ENCODE assay signal across 1 cellular context in the genomic region with DNA sequence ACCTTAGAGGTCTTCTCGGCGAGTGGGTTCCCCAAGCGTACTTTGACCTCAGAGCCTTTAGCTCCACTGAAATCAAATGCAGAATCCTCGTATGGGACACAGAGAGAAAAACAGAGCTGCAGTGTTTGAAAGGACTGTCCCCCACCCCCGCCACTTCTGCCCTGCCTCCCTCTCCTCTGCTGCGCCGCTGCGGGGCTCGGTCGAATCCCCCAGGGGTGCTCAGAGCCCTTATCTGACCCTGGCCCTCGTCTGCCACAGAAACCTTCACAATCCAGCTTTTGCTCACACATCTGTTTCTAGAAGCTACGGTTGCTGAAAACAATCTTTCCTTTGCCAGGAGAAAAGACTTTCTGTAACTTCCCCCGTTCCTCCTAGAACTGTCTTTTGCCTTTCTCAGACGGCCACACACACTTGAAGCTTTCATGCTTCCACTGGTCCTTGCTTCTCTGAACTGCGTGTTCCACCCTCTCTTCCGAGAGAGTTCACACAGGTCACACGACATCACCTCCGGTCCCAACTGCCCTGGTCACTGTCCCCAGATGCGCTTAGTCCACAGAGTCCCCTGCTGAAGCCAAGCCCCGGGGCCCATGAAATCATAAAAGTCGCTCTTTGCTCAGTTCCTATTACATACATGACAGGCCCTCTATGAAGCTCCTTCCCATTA.
TF ChIP-seq lines count a peak whose summit lies in the region.

No MANE protein-coding gene starts in this region.

TF ChIP-seq in HepG2, 621 proteins besides CTCF, POLR2A, EP300 and RAD21 (continued from another document):
- TF ChIP-seq, protein P1, sequence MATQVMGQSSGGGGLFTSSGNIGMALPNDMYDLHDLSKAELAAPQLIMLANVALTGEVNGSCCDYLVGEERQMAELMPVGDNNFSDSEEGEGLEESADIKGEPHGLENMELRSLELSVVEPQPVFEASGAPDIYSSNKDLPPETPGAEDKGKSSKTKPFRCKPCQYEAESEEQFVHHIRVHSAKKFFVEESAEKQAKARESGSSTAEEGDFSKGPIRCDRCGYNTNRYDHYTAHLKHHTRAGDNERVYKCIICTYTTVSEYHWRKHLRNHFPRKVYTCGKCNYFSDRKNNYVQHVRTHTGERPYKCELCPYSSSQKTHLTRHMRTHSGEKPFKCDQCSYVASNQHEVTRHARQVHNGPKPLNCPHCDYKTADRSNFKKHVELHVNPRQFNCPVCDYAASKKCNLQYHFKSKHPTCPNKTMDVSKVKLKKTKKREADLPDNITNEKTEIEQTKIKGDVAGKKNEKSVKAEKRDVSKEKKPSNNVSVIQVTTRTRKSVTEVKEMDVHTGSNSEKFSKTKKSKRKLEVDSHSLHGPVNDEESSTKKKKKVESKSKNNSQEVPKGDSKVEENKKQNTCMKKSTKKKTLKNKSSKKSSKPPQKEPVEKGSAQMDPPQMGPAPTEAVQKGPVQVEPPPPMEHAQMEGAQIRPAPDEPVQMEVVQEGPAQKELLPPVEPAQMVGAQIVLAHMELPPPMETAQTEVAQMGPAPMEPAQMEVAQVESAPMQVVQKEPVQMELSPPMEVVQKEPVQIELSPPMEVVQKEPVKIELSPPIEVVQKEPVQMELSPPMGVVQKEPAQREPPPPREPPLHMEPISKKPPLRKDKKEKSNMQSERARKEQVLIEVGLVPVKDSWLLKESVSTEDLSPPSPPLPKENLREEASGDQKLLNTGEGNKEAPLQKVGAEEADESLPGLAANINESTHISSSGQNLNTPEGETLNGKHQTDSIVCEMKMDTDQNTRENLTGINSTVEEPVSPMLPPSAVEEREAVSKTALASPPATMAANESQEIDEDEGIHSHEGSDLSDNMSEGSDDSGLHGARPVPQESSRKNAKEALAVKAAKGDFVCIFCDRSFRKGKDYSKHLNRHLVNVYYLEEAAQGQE (IDR thresholded peaks at IDR 0.05; ENCODE audit: borderline replicate concordance in 1 of 2, low read depth in 1 of 2, low read length in 2 of 2), result no peak
- TF ChIP-seq ZNF564 (CRISPR knock-in tag; IDR thresholded peaks at IDR 0.05) (0 out of 2 replicates have a peak, but pooled peaks have one; percentile 11), TEAD2 (CRISPR knock-in tag; IDR thresholded peaks at IDR 0.05) (no peak), GABPB1 (CRISPR knock-in tag; IDR thresholded peaks at IDR 0.05) (peak; percentile 42), NR2C2 (CRISPR knock-in tag; IDR thresholded peaks at IDR 0.05; ENCODE audit: borderline replicate concordance) (no peak), TMF1 (CRISPR knock-in tag; IDR thresholded peaks at IDR 0.05; ENCODE audit: low read depth) (no peak), KDM2A (CRISPR knock-in tag; IDR thresholded peaks at IDR 0.05; ENCODE audit: borderline replicate concordance, low read depth) (no peak), SAP130 (CRISPR knock-in tag; IDR thresholded peaks at IDR 0.05; ENCODE audit: low read depth) (peak; percentile 35), ZNF256 (CRISPR knock-in tag; conservative IDR thresholded peaks at IDR 0.05) (no peak), ZNF484 (CRISPR knock-in tag; IDR thresholded peaks at IDR 0.05; ENCODE audit: borderline replicate concordance, low read depth) (no peak), SNAI1 (CRISPR knock-in tag; IDR thresholded peaks at IDR 0.05; ENCODE audit: borderline replicate concordance) (no peak), PRPF4 (IDR thresholded peaks at IDR 0.05; ENCODE audit: low read depth, low read length, poor library complexity, severe bottlenecking) (no peak), MXD4 (CRISPR knock-in tag; IDR thresholded peaks at IDR 0.05) (no peak), ZNF333 (CRISPR knock-in tag; IDR thresholded peaks at IDR 0.05; ENCODE audit: borderline replicate concordance) (no peak), ZNF292 (CRISPR knock-in tag; IDR thresholded peaks at IDR 0.05; ENCODE audit: borderline replicate concordance, low read depth) (0 out of 2 replicates have a peak, but pooled peaks have one; percentile 29), REXO4 (CRISPR knock-in tag; IDR thresholded peaks at IDR 0.05; ENCODE audit: borderline replicate concordance) (no peak), ZNF441 (CRISPR knock-in tag; IDR thresholded peaks at IDR 0.05; ENCODE audit: borderline replicate concordance) (no peak), ZNF605 (CRISPR knock-in tag; IDR thresholded peaks at IDR 0.05) (0 out of 2 replicates have a peak, but pooled peaks have one; percentile 42), NCOA2 (CRISPR knock-in tag; IDR thresholded peaks at IDR 0.05) (no peak), TBL1XR1 (IDR thresholded peaks at IDR 0.05; ENCODE audit: borderline replicate concordance, low read length, partially characterized antibody) (no peak), ATRX (CRISPR knock-in tag; IDR thresholded peaks at IDR 0.05; ENCODE audit: borderline replicate concordance) (no peak), ZNF615 (CRISPR knock-in tag; IDR thresholded peaks at IDR 0.05; ENCODE audit: borderline replicate concordance) (no peak), GPN1 (CRISPR knock-in tag; IDR thresholded peaks at IDR 0.05; ENCODE audit: borderline replicate concordance) (no peak), NFIB (CRISPR knock-in tag; IDR thresholded peaks at IDR 0.05; ENCODE audit: borderline replicate concordance) (no peak), ISX (CRISPR knock-in tag; conservative IDR thresholded peaks at IDR 0.05) (no peak), RARA (CRISPR knock-in tag; IDR thresholded peaks at IDR 0.05) (peak; percentile 53; the same call in 1 of the 2 replicates), FOSL2 (CRISPR knock-in tag; IDR thresholded peaks at IDR 0.05) (0 out of 2 replicates have a peak, but pooled peaks have one; percentile 4)
- TF ChIP-seq, protein P2, sequence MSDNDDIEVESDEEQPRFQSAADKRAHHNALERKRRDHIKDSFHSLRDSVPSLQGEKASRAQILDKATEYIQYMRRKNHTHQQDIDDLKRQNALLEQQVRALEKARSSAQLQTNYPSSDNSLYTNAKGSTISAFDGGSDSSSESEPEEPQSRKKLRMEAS (IDR thresholded peaks at IDR 0.05), result 0 out of 2 replicates have a peak, but pooled peaks have one; percentile 29
- TF ChIP-seq, protein P3, sequence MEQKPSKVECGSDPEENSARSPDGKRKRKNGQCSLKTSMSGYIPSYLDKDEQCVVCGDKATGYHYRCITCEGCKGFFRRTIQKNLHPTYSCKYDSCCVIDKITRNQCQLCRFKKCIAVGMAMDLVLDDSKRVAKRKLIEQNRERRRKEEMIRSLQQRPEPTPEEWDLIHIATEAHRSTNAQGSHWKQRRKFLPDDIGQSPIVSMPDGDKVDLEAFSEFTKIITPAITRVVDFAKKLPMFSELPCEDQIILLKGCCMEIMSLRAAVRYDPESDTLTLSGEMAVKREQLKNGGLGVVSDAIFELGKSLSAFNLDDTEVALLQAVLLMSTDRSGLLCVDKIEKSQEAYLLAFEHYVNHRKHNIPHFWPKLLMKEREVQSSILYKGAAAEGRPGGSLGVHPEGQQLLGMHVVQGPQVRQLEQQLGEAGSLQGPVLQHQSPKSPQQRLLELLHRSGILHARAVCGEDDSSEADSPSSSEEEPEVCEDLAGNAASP (CRISPR knock-in tag; IDR thresholded peaks at IDR 0.05; ENCODE audit: borderline replicate concordance), result no peak
- TF ChIP-seq, protein P4, sequence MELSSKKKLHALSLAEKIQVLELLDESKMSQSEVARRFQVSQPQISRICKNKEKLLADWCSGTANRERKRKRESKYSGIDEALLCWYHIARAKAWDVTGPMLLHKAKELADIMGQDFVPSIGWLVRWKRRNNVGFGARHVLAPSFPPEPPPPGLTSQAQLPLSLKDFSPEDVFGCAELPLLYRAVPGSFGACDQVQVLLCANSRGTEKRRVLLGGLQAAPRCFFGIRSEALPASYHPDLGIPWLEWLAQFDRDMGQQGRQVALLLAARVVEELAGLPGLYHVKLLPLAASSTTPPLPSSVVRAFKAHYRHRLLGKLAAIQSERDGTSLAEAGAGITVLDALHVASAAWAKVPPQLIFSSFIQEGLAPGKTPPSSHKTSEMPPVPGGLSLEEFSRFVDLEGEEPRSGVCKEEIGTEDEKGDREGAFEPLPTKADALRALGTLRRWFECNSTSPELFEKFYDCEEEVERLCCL (CRISPR knock-in tag; IDR thresholded peaks at IDR 0.05; ENCODE audit: borderline replicate concordance), result no peak
